ENCODE assay signal across 8 cellular contexts in genomic region chr12:22287776-22288621, GRCh38. TPM values are rescaled to one million over a fixed set of nuclear protein-coding genes. Genes with fewer than 3 reads are reported as not detected.
DNase-seq lines count a peak whose midpoint lies in the region; ATAC-seq lines count a peak whose summit lies in the region.

No MANE protein-coding gene starts in this region.

- H3K36me3 Mint-ChIP-seq in central memory CD8-positive, alpha-beta T cell (ENCODE audit: insufficient read depth) = peaks cover 2% of the 10 kb centered on the region

- no peaks in the 10 kb centered on the region for H3K27me3 Mint-ChIP-seq in central memory CD8-positive, alpha-beta T cell

- DNase-seq in H4 (ENCODE audit: low spot score) = peak; percentile 22
- peak; percentile 17 for DNase-seq in NOMO-1 treated with dmso at 0.1 percent for 144 hours (lab: John Stamatoyannopoulos, UW; ENCODE audit: unreplicated experiment)
- DNase-seq in central memory CD8-positive, alpha-beta T cell (ENCODE audit: low spot score in 2 of 2) = no peak
- DNase-seq in stimulated activated CD4-positive, alpha-beta T cell treated with anti-CD3 and anti-CD28 coated beads, Interleukin-12 subunit alpha, Interleukin-12 subunit beta, amount 100 ng/mL, for 4 hours = peak; percentile 10
- no peak for DNase-seq in middle frontal gyrus (ENCODE audit: extremely low spot score, low spot score)
- DNase-seq in 8988T = no peak

- H3K4me3 Mint-ChIP-seq in central memory CD8-positive, alpha-beta T cell = peak overlapping the region; percentile 69

- peak overlapping the region; percentile 22 for H3K27ac Mint-ChIP-seq in central memory CD8-positive, alpha-beta T cell (ENCODE audit: low read depth)

- H3K4me1 Mint-ChIP-seq in central memory CD8-positive, alpha-beta T cell = peaks cover 26% of the 10 kb centered on the region

- ATAC-seq in central memory CD8-positive, alpha-beta T cell (replicated peaks; ENCODE audit: extremely low read depth, poor library complexity, severe bottlenecking) = peak; percentile 64
- ATAC-seq in GM19452 (IDR thresholded peaks at IDR 0.05; ENCODE audit: unreplicated experiment) (no peak), GM21576 (IDR thresholded peaks at IDR 0.05; ENCODE audit: unreplicated experiment) (no peak)

- H3K9me3 Mint-ChIP-seq in central memory CD8-positive, alpha-beta T cell = no peaks in the 10 kb centered on the region

RNA-seq across cellular contexts. Expression of gene ST8SIA1, which starts 46.5 kb away (rescaled TPM):
- 8.9 TPM in 2 replicates for total RNA-seq in H4 (2014; rRNA removed; shearing (Covaris generic))

Comparison
In these comparisons a context has a peak if more than half of its experiments do, and no peak if none do; other contexts are left out.
1. DNase-seq: peak in H4 (single experiment), NOMO-1 treated with dmso at 0.1 percent for 144 hours (single experiment) and stimulated activated CD4-positive, alpha-beta T cell treated with anti-CD3 and anti-CD28 coated beads, Interleukin-12 subunit alpha, Interleukin-12 subunit beta, amount 100 ng/mL, for 4 hours (single experiment); none in central memory CD8-positive, alpha-beta T cell (0 of 2), middle frontal gyrus (single experiment) and 8988T (single experiment).